In genomic region chr18:74836296-74837139, GRCh38 we compare ENCODE assay signal across 10 cellular contexts.
A peak's percentile ranks its signal among the peaks of the same experiment; 100 is the strongest.
DNase-seq lines count a peak whose midpoint lies in the region; ATAC-seq, FAIRE-seq and TF ChIP-seq lines count a peak whose summit lies in the region.
"Had no signal": no experiment of that assay in that cellular context is flagged by ENCODE, and none has a peak within 500 bp of the region (broad histone marks: within the 10 kb centered on the region; RNA-seq: fewer than 3 reads in every experiment).

No MANE protein-coding gene starts in this region.

- no peaks in the 10 kb centered on the region for H3K9me3 ChIP-seq in A549
- H3K9me3 ChIP-seq in SK-N-SH, result no peaks in the 10 kb centered on the region
- no peaks in the 10 kb centered on the region for H3K9me3 ChIP-seq in left ventricle myocardium inferior (replicated peaks)
- no peaks in the 10 kb centered on the region for H3K9me3 ChIP-seq in thyroid gland

- TF ChIP-seq CTCF in A549 (IDR thresholded peaks at IDR 0.05) (no peak), SK-N-SH (IDR thresholded peaks at IDR 0.05) (no peak), left ventricle myocardium inferior (IDR thresholded peaks at IDR 0.05; ENCODE audit: borderline replicate concordance) (no peak), thyroid gland (IDR thresholded peaks at IDR 0.05) (no peak)

- H3K9ac ChIP-seq in SK-N-SH, result no peak overlapping the region

- no peaks in the 10 kb centered on the region for H3K9me2 ChIP-seq in SK-N-SH

- intact Hi-C loops in left ventricle myocardium inferior (cut with micrococcal nuclease), result no loop called here
- intact Hi-C loops in thyroid gland (cut with DNase I), result no loop called here

- H3K27me3 ChIP-seq in SK-N-SH (ENCODE audit: insufficient read depth) (no peaks in the 10 kb centered on the region), left ventricle myocardium inferior (ENCODE audit: low read depth) (no peaks in the 10 kb centered on the region), thyroid gland (no peaks in the 10 kb centered on the region)

- H4K20me1 ChIP-seq in SK-N-SH (ENCODE audit: insufficient read depth), result no peaks in the 10 kb centered on the region

- H3K79me2 ChIP-seq in SK-N-SH (ENCODE audit: insufficient read depth), result no peaks in the 10 kb centered on the region

- H3K27ac ChIP-seq in A549, result 0 out of 6 replicates have a peak overlapping the region, but pooled peaks of 1 of the 2 experiments have one; percentile 3
- H3K27ac ChIP-seq in SK-N-SH (ENCODE audit: low read depth in 2 of 2, low read length in 1 of 2), result peak overlapping the region in 1 of 2 experiments; percentile 4; a peak in 2 of 4 replicates
- H3K27ac ChIP-seq in left ventricle myocardium inferior (replicated peaks), result no peak overlapping the region
- H3K27ac ChIP-seq in thyroid gland, result no peak overlapping the region
- H3K27ac ChIP-seq: C4-2B had no signal

- CTCF ChIA-PET in A549 (lab: Yijun Ruan, JAX), result interaction anchor here (1.6 kb wide), 1 partner anchor 9 kb away, joined by 3 read pairs; no protein-coding TSS in a partner anchor
- CTCF ChIA-PET in SK-N-SH (lab: Yijun Ruan, JAX), result interaction anchor here (2.0 kb wide), 1 partner anchor 17 kb away, joined by 9 read pairs; no protein-coding TSS in a partner anchor

- no peak overlapping the region for H3K27ac Mint-ChIP-seq in immature natural killer cell

- H3F3A ChIP-seq in SK-N-SH (replicated peaks; ENCODE audit: insufficient read depth), result peaks cover 16% of the 10 kb centered on the region

- H3K4me2 ChIP-seq in A549 (0 out of 3 replicates have a peak overlapping the region, but pooled peaks have one; percentile 1), SK-N-SH (peak overlapping the region; percentile 47)

- no peak overlapping the region for H3K4me3 Mint-ChIP-seq in immature natural killer cell
- H3K4me3 Mint-ChIP-seq: central memory CD8-positive, alpha-beta T cell had no signal

- peaks cover 46 to 89% of the 10 kb centered on the region in 2 donors for H3K4me1 Mint-ChIP-seq in immature natural killer cell

- H3K4me1 ChIP-seq in A549 (peaks cover 15% of the 10 kb centered on the region), SK-N-SH (ENCODE audit: control insufficient read depth in 1 of 2, insufficient read depth in 2 of 2, low read depth in 1 of 2, low read length in 1 of 2) (peaks cover 8 to 23% of the 10 kb centered on the region in 2 experiments), left ventricle myocardium inferior (peaks cover 24% of the 10 kb centered on the region), thyroid gland (no peaks in the 10 kb centered on the region)

- WGBS in A549 (ENCODE audit: missing lambda C conversion rate), result 44% methylated on average over 8 of the region's 8 CpGs
- WGBS in SK-N-SH (ENCODE audit: low lambda C conversion rate), result 28% methylated on average over 5 of the region's 8 CpGs
- 71 to 76% methylated on average over 8 of the region's 8 CpGs for WGBS in thyroid gland, 2 donors

- TF ChIP-seq EP300 in A549 (IDR thresholded peaks at IDR 0.05) (no peak), SK-N-SH (IDR thresholded peaks at IDR 0.05; ENCODE audit: borderline replicate concordance in 1 of 2, low read depth in 1 of 2, low read length in 1 of 2) (no peak)

- DNase-seq in A549 (ENCODE audit: low read depth in 1 of 2, low spot score in 1 of 2) (peak in 1 of 2 experiments; percentile 9), LHCN-M2 (ENCODE audit: low read depth) (peak; percentile 43), SK-N-SH (peak; percentile 61), left ventricle myocardium inferior (peak; percentile 22), thyroid gland (no peak), immature natural killer cell (no peak)

- TF ChIP-seq RAD21 in A549 (conservative IDR thresholded peaks at IDR 0.05 in 1 of 2, IDR thresholded peaks at IDR 0.05 in 1 of 2), result no peak
- no peak for TF ChIP-seq RAD21 in SK-N-SH (IDR thresholded peaks at IDR 0.05; ENCODE audit: low read length)

- H3K36me3 Mint-ChIP-seq in immature natural killer cell, result peaks cover 7 to 25% (median 12%) of the 10 kb centered on the region in 3 donors

- H3K27me3 Mint-ChIP-seq in immature natural killer cell (ENCODE audit: low read depth in 3 of 3), result peaks cover 0 to 3% (median 2%) of the 10 kb centered on the region in 3 donors
- H3K27me3 Mint-ChIP-seq: central memory CD8-positive, alpha-beta T cell had no signal

- no peak overlapping the region for H3K4me3 ChIP-seq in A549
- H3K4me3 ChIP-seq in SK-N-SH (ENCODE audit: low read depth in 2 of 2, low read length in 1 of 2), result no peak overlapping the region
- H3K4me3 ChIP-seq in left ventricle myocardium inferior, result no peak overlapping the region
- H3K4me3 ChIP-seq in thyroid gland (replicated peaks in 1 of 3), result no peak overlapping the region

- TF ChIP-seq POLR2A in A549 (IDR thresholded peaks at IDR 0.05; ENCODE audit: low read length), result no peak
- no peak for TF ChIP-seq POLR2A in thyroid gland (IDR thresholded peaks at IDR 0.05)

- no peaks in the 10 kb centered on the region for H3K36me3 ChIP-seq in SK-N-SH (replicated peaks in 1 of 2; ENCODE audit: control insufficient read depth in 1 of 2, insufficient read depth in 2 of 2, low read length in 1 of 2)
- H3K36me3 ChIP-seq in left ventricle myocardium inferior, result no peaks in the 10 kb centered on the region
- no peaks in the 10 kb centered on the region for H3K36me3 ChIP-seq in thyroid gland

- ATAC-seq in A549 (peak in 1 of 2 experiments; percentile 54; a peak in 2 of 6 replicates), HG03039 (IDR thresholded peaks at IDR 0.05; ENCODE audit: unreplicated experiment) (no peak), HG03139 (IDR thresholded peaks at IDR 0.05; ENCODE audit: unreplicated experiment) (no peak)

- no peak for FAIRE-seq in A549 (lab: Jason Lieb, UNC)

- H2AFZ ChIP-seq in SK-N-SH (ENCODE audit: low read depth), result peak overlapping the region; percentile 32; the same call in 1 of the 2 replicates

- POLR2A ChIA-PET in A549 (lab: Yijun Ruan, JAX) (no interaction called here), SK-N-SH (lab: Yijun Ruan, JAX) (no interaction called here)

- H3K9me3 Mint-ChIP-seq in immature natural killer cell, result peaks cover 0 to 1% (median 0%) of the 10 kb centered on the region in 6 donors
- H3K9me3 Mint-ChIP-seq: central memory CD8-positive, alpha-beta T cell had no signal

TF ChIP-seq in A549, 52 proteins besides CTCF, POLR2A, EP300 and RAD21 (continues in another document):
- no peak for TF ChIP-seq NFE2L2 (conservative IDR thresholded peaks at IDR 0.05; ENCODE audit: low read length)
- no peak for TF ChIP-seq MAFK (IDR thresholded peaks at IDR 0.05; ENCODE audit: partially characterized antibody)
- no peak for TF ChIP-seq CHD4 (IDR thresholded peaks at IDR 0.05; ENCODE audit: borderline replicate concordance)
- no peak for TF ChIP-seq FOXS1 (CRISPR knock-in tag; IDR thresholded peaks at IDR 0.05)
- no peak for TF ChIP-seq BCL3 (IDR thresholded peaks at IDR 0.05)
- no peak for TF ChIP-seq ELK1 (IDR thresholded peaks at IDR 0.05; ENCODE audit: low read depth, low read length)
- no peak for TF ChIP-seq FOSB (CRISPR knock-in tag; IDR thresholded peaks at IDR 0.05)

TF ChIP-seq in SK-N-SH, 30 proteins besides CTCF, POLR2A, EP300 and RAD21:
- TF ChIP-seq NFIC (IDR thresholded peaks at IDR 0.05; ENCODE audit: borderline replicate concordance), result peak; percentile 74
- TF ChIP-seq, protein P1, sequence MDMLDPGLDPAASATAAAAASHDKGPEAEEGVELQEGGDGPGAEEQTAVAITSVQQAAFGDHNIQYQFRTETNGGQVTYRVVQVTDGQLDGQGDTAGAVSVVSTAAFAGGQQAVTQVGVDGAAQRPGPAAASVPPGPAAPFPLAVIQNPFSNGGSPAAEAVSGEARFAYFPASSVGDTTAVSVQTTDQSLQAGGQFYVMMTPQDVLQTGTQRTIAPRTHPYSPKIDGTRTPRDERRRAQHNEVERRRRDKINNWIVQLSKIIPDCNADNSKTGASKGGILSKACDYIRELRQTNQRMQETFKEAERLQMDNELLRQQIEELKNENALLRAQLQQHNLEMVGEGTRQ (IDR thresholded peaks at IDR 0.05; ENCODE audit: borderline replicate concordance, low read depth, low read length), result no peak
- peak; percentile 23 for TF ChIP-seq CHD2 (IDR thresholded peaks at IDR 0.05; ENCODE audit: low read length, partially characterized antibody)

Comparison
In these comparisons a context has a peak if more than half of its experiments do, and no peak if none do; other contexts are left out.
1. DNase-seq: peak in LHCN-M2 (single experiment), SK-N-SH (single experiment) and left ventricle myocardium inferior (single experiment); none in thyroid gland (0 of 2) and immature natural killer cell (0 of 3).
2. Of the 12 proteins assayed by ChIP-seq in both A549 and SK-N-SH: peak only in A549: none; only in SK-N-SH: CHD2; in both: none; in neither: 11.